In the genomic region with DNA sequence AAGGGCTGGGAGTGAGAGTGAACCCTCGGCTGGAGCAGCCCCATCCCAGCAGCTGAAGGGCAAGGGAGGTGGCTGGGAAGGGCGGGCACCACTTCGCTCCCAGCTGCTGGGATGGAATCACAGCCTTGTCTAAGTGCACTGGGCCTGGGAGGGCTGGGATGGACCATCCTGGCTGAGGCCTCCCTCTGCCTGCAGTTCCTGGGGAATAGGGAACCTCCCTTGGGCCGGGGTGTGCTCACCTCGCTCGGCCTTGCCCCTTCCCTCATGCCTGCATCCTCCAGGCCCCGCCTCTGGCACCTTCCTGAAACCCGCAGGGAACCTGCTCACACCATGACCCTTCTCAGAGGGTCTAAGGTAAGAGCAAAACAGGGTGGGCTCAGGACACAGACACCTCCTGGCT, we compare ENCODE assay signal across 29 cellular contexts. TPM values are rescaled to one million over a fixed set of nuclear protein-coding genes. Genes with fewer than 3 reads are reported as not detected.
"Had no signal": no experiment of that assay in that cellular context is flagged by ENCODE, and none has a peak within 500 bp of the region (broad histone marks: within the 10 kb centered on the region; RNA-seq: fewer than 3 reads in every experiment).

No MANE protein-coding gene starts in this region.

- H3K36me3 Mint-ChIP-seq: memory B cell, neural progenitor cell, type B pancreatic cell had no signal

- H3K4me3 Mint-ChIP-seq: dendritic cell treated with granulocyte-macrophage colony-stimulating factor and Interleukin-4, amounts not matched to agents 40 ng/mL and 50 ng/mL, for 4 days; endodermal cell; memory B cell; nephron; neural progenitor cell; type B pancreatic cell had no signal

- H3K9me3 ChIP-seq: gastrocnemius medialis, prostate gland, right atrium auricular region, spleen, testis, tibial artery had no signal

- H3K9me3 Mint-ChIP-seq: dendritic cell treated with granulocyte-macrophage colony-stimulating factor and Interleukin-4, amounts not matched to agents 40 ng/mL and 50 ng/mL, for 4 days; endodermal cell; memory B cell; neural progenitor cell; type B pancreatic cell had no signal

- H3K4me3 ChIP-seq: gastrocnemius medialis, hepatocyte, lung, neural progenitor cell, prostate gland, right atrium auricular region, skin epidermis, spleen, testis, tibial artery had no signal

- H3K4me1 Mint-ChIP-seq: memory B cell had no signal

- H3K27me3 Mint-ChIP-seq: dendritic cell treated with granulocyte-macrophage colony-stimulating factor and Interleukin-4, amounts not matched to agents 40 ng/mL and 50 ng/mL, for 4 days; memory B cell had no signal

- H3K36me3 ChIP-seq: gastrocnemius medialis, neural progenitor cell, prostate gland, right atrium auricular region, spleen, tibial artery had no signal

- DNase-seq: cerebellar nuclear complex; effector CD8-positive, alpha-beta T cell; endodermal cell; foreskin fibroblast; gastrocnemius medialis; head of caudate nucleus; kidney; nucleus accumbens; spleen; stimulated activated CD4-positive, alpha-beta T cell treated with anti-CD3 and anti-CD28 coated beads, Interleukin-4, amount 100 ng/mL, for 4 hours; stimulated activated naive CD4-positive, alpha-beta T cell; substantia nigra; testis; tibial artery had no signal

- H3K27ac Mint-ChIP-seq: dendritic cell treated with granulocyte-macrophage colony-stimulating factor and Interleukin-4, amounts not matched to agents 40 ng/mL and 50 ng/mL, for 4 days; endodermal cell; memory B cell; neural progenitor cell; type B pancreatic cell had no signal

- H3K4me1 ChIP-seq: gastrocnemius medialis, neural progenitor cell, prostate gland, right atrium auricular region, spleen had no signal

- H3K27ac ChIP-seq: epithelial cell of prostate, gastrocnemius medialis, hepatocyte, neural progenitor cell, prostate gland, right atrium auricular region, skin epidermis, spleen, testis, tibial artery had no signal

- H3K27me3 ChIP-seq: hepatocyte, neural progenitor cell, right atrium auricular region, testis, tibial artery had no signal

- ATAC-seq: esophagus mucosa, gastrocnemius medialis, left lobe of liver had no signal

RNA-seq across cellular contexts. Expression of a gene that starts 53.7 kb away (rescaled TPM):
- total RNA-seq: glomerular endothelial cell, mononuclear cell had no signal
